ENCODE assay signal across 8 cellular contexts in genomic region chr10:32433542-32433941, GRCh38.
"Had no signal": no experiment of that assay in that cellular context is flagged by ENCODE, and none has a peak within 500 bp of the region (broad histone marks: within the 10 kb centered on the region; RNA-seq: fewer than 3 reads in every experiment).

No MANE protein-coding gene starts in this region.

- H3K9me3 Mint-ChIP-seq: HFFc6 had no signal

- H3K4me3 ChIP-seq: GM23248, HAP-1 had no signal

- DNase-seq: GM23248, GOT3, H7, HFFc6, IMR-90, KBM-7 had no signal

- ATAC-seq: HCT116 had no signal

- H3K4me3 Mint-ChIP-seq: HFFc6 had no signal

- H3K27ac Mint-ChIP-seq: HFFc6 had no signal

- H3K9me3 ChIP-seq: HAP-1 had no signal
